In the genomic region with DNA sequence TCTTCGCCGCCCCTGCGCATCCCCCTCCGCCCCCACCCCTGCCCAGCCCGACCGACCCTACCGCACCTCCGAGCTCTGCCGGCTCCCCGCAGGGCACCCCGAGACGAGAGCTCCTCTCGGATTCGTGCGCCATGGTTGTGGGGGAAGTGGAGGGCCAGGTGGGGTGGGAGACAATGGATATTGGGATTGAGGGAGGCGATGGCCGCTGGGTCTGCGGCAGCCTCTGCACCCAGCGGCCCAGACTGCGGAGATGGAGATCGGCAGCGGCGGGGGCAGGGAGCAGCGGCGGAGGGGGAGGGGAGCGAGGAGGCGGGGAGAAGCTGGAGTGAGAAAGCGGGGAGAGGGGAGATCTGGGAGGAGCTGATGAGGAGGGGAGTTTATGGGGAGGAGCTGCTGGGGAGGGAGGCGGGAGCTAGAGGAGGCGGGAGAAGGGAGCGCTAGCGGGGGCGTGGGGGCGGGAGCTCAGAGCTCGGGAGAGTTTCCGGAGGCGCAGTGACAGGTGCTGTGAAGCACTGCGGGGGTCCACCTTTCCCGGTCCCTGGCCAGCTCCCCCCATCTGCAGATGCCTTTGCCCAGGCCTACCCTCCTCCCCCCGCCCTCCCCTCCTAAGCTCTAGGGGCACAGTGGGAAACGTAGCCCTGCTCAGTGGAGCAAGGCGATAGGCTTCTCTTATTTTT, we compare ENCODE assay signal across 8 cellular contexts. TPM values are rescaled to one million over a fixed set of nuclear protein-coding genes. Genes with fewer than 3 reads are reported as not detected.
DNase-seq lines count a peak whose midpoint lies in the region; FAIRE-seq lines count a peak whose summit lies in the region.

A gene (minus strand): TSS at position 352 of the 677 bp plus-strand sequence. CDS start 219 bp downstream, at position 133.

- peak; percentile 48 for FAIRE-seq in GM18507 (lab: Jason Lieb, UNC)

- no peak for DNase-seq in GM18507 (ENCODE audit: extremely low spot score, insufficient read length, low read depth)
- peak; percentile 97 for DNase-seq in NCI-H187 treated with DMSO at 0.1 percent for 48 hours (lab: John Stamatoyannopoulos, UW)
- DNase-seq in activated CD4-positive, alpha-beta T cell treated with anti-CD3 and anti-CD28 coated beads for 1 hour: peak; percentile 41
- peak; percentile 96 for DNase-seq in cerebellum (ENCODE audit: low spot score)
- peak; percentile 71 for DNase-seq in kidney glomerular epithelial cell (lab: John Stamatoyannopoulos, UW)
- peak; percentile 86 for DNase-seq in stimulated activated CD4-positive, alpha-beta T cell treated with anti-CD3 and anti-CD28 coated beads, Interleukin-15, amount 100 ng/mL, for 24 hours
- DNase-seq in NK-92 (lab: John Stamatoyannopoulos, UW; ENCODE audit: unreplicated experiment): no peak
- no peak for DNase-seq in SKM-1 (lab: John Stamatoyannopoulos, UW; ENCODE audit: unreplicated experiment)

RNA-seq across cellular contexts. Expression of the gene that starts here (rescaled TPM):
- 23.7 TPM for total RNA-seq in cerebellum

Comparison
In these comparisons a context has a peak if more than half of its experiments do, and no peak if none do; other contexts are left out.
1. DNase-seq: peak in NCI-H187 treated with DMSO at 0.1 percent for 48 hours (single experiment), activated CD4-positive, alpha-beta T cell treated with anti-CD3 and anti-CD28 coated beads for 1 hour (single experiment), cerebellum (single experiment), kidney glomerular epithelial cell (single experiment) and stimulated activated CD4-positive, alpha-beta T cell treated with anti-CD3 and anti-CD28 coated beads, Interleukin-15, amount 100 ng/mL, for 24 hours (single experiment); none in GM18507 (single experiment), NK-92 (single experiment) and SKM-1 (single experiment).